In the genomic region with DNA sequence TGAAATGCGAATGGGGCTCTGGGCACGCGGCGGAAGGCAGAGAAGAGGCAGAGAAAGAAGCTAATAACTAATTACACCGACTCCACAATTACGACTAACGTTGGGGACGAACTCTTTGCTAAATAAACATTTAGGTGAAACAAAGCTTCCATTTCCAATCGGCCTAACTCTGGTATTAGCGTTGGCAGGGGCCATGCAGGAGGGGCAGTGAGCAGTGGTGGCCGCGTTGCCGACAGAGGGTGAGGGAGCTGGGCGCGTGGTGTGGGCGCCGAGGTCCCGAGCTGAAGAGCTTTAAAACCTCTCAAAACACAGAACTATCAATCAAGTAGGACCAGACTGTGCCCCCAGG, we compare ENCODE assay signal across 8 cellular contexts. TPM values are rescaled to one million over a fixed set of nuclear protein-coding genes. Genes with fewer than 3 reads are reported as not detected.
DNase-seq lines count a peak whose midpoint lies in the region; ATAC-seq and TF ChIP-seq lines count a peak whose summit lies in the region.

No MANE protein-coding gene starts in this region.

- no peaks in the 10 kb centered on the region for H3K36me3 Mint-ChIP-seq in endothelial cell (ENCODE audit: low read depth, unreplicated experiment)
- H3K36me3 Mint-ChIP-seq in neural progenitor cell: peaks cover 4% of the 10 kb centered on the region

- H3K4me1 Mint-ChIP-seq in endothelial cell (ENCODE audit: unreplicated experiment) (peaks cover 4% of the 10 kb centered on the region), neural progenitor cell (peaks cover 6% of the 10 kb centered on the region)

- H3K9me3 ChIP-seq in NT2/D1 (ENCODE audit: insufficient read depth, low read length): no peaks in the 10 kb centered on the region
- H3K9me3 ChIP-seq in neural progenitor cell (ENCODE audit: low read depth): no peaks in the 10 kb centered on the region

- H3F3A ChIP-seq in neural progenitor cell (ENCODE audit: low read depth): peaks cover 20% of the 10 kb centered on the region

- H2AFZ ChIP-seq in neural progenitor cell (replicated peaks): peak overlapping the region; percentile 89

- H3K27me3 Mint-ChIP-seq in endothelial cell (ENCODE audit: unreplicated experiment): no peaks in the 10 kb centered on the region
- peaks cover 3% of the 10 kb centered on the region for H3K27me3 Mint-ChIP-seq in neural progenitor cell (ENCODE audit: insufficient read depth, low read depth)

- TF ChIP-seq CTCF in endothelial cell (IDR thresholded peaks at IDR 0.05; ENCODE audit: unreplicated experiment) (no peak), neural progenitor cell (IDR thresholded peaks at IDR 0.05) (no peak)

- H3K36me3 ChIP-seq in NT2/D1 (ENCODE audit: insufficient read depth, insufficient read length, low read length) (peaks cover 23% of the 10 kb centered on the region), neural progenitor cell (no peaks in the 10 kb centered on the region)

- peak overlapping the region; percentile 100 for H3K4me3 ChIP-seq in NT2/D1 (ENCODE audit: insufficient read length, low read depth)
- H3K4me3 ChIP-seq in neural progenitor cell: peak overlapping the region; percentile 97

- H3K9me3 Mint-ChIP-seq in endothelial cell (ENCODE audit: unreplicated experiment): no peaks in the 10 kb centered on the region
- no peaks in the 10 kb centered on the region for H3K9me3 Mint-ChIP-seq in neural progenitor cell

- no peaks in the 10 kb centered on the region for H3K27me3 ChIP-seq in NT2/D1 (ENCODE audit: insufficient read depth, insufficient read length)
- H3K27me3 ChIP-seq in neural progenitor cell: no peaks in the 10 kb centered on the region

- H3K9ac ChIP-seq in NT2/D1 (ENCODE audit: insufficient read length, low read depth) (peak overlapping the region; percentile 96), neural progenitor cell (peak overlapping the region; percentile 16)

- H3K4me1 ChIP-seq in NT2/D1 (ENCODE audit: insufficient read depth, insufficient read length): peaks cover 2% of the 10 kb centered on the region
- no peaks in the 10 kb centered on the region for H3K4me1 ChIP-seq in neural progenitor cell

- H4K20me1 ChIP-seq in neural progenitor cell (ENCODE audit: low read depth): peaks cover 7% of the 10 kb centered on the region

- peak overlapping the region; percentile 72 for H3K4me2 ChIP-seq in neural progenitor cell

- ATAC-seq in HG02981 (IDR thresholded peaks at IDR 0.05; ENCODE audit: unreplicated experiment): no peak

- peak overlapping the region; percentile 81 for H3K27ac Mint-ChIP-seq in endothelial cell (ENCODE audit: unreplicated experiment)
- H3K27ac Mint-ChIP-seq in neural progenitor cell: peak overlapping the region; percentile 92

- H3K27ac ChIP-seq in neural progenitor cell: peak overlapping the region; percentile 55

- DNase-seq in DMS153 treated with DMSO at 0.1 percent for 48 hours (lab: John Stamatoyannopoulos, UW; ENCODE audit: unreplicated experiment) (peak; percentile 84), DMS153 (lab: John Stamatoyannopoulos, UW) (no peak), NT2/D1 (ENCODE audit: low read depth, low spot score) (no peak), endothelial cell (ENCODE audit: low spot score) (no peak), neural progenitor cell (ENCODE audit: low spot score) (no peak), RPMI8226 (no peak), NCI-H1930 (lab: John Stamatoyannopoulos, UW) (no peak)

- H3K4me3 Mint-ChIP-seq in endothelial cell (ENCODE audit: unreplicated experiment) (peak overlapping the region; percentile 92), neural progenitor cell (peak overlapping the region; percentile 86)

- peaks cover 25% of the 10 kb centered on the region for H3K79me2 ChIP-seq in neural progenitor cell (ENCODE audit: low read depth)

RNA-seq across cellular contexts. Expression of gene NDUFV3, which starts 0.6 kb away (rescaled TPM):
- total RNA-seq in endothelial cell (ENCODE audit: unreplicated experiment): 28.1 TPM
- total RNA-seq in neural progenitor cell (ENCODE audit: low replicate concordance): 16.7 and 24.4 TPM in 2 replicates

RNA-seq across cellular contexts. Expression of gene WDR4, which starts 13.2 kb away (rescaled TPM):
- total RNA-seq in endothelial cell (ENCODE audit: unreplicated experiment) (14.3 TPM), neural progenitor cell (ENCODE audit: low replicate concordance) (5.7 and 14.6 TPM in 2 replicates)

RNA-seq across cellular contexts. Expression of gene ERVH48-1, which starts 32.9 kb away (rescaled TPM):
- 20.5 TPM for total RNA-seq in endothelial cell (ENCODE audit: unreplicated experiment)
- total RNA-seq in neural progenitor cell (ENCODE audit: low replicate concordance): 0.19 TPM in 1 of 2 replicates, not detected in the other

Comparison
In these comparisons a context has a peak if more than half of its experiments do, and no peak if none do; other contexts are left out.
1. RNA of gene ERVH48-1, which starts 32.9 kb away (total RNA-seq): 20.5 TPM in endothelial cell (single experiment); 0.19 TPM in neural progenitor cell; every median in the first group is over 10 times any median in the second.